8 cellular contexts compared by ENCODE assay signal in the genomic region with DNA sequence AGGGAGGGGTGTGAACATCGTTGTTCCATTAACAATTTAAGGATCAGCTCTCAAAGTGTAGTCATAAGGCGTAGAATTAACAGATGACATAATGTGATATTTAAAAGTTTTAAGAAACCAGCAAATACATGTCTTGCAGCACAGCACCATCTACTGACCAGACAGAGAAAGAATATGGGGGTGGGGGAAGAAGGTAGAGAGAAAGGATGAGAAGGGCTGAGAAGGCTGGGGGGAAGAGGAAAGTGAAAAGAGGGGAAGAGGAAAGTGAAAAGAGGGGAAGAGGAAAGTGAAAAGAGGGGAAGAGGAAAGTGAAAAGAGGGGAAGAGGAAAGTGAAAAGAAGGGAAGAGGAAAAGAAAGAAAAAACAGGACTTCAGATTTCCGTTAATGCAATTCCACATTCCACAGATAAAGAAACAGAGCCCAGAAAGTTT.
A peak's percentile ranks its signal among the peaks of the same experiment; 100 is the strongest.
DNase-seq lines count a peak whose midpoint lies in the region; ATAC-seq, FAIRE-seq and TF ChIP-seq lines count a peak whose summit lies in the region.

No MANE protein-coding gene starts in this region.

- H2AFZ ChIP-seq in Loucy (ENCODE audit: low read length) = no peak overlapping the region
- no peak overlapping the region for H2AFZ ChIP-seq in osteoblast (ENCODE audit: low read length)

- H3K36me3 ChIP-seq in cardiac muscle cell (no peaks in the 10 kb centered on the region), Loucy (ENCODE audit: insufficient read depth, low read length) (no peaks in the 10 kb centered on the region), osteoblast (ENCODE audit: insufficient read depth, low read length) (no peaks in the 10 kb centered on the region)

- H4K20me1 ChIP-seq in Loucy (ENCODE audit: insufficient read depth, low read length, poor library complexity, severe bottlenecking) = no peaks in the 10 kb centered on the region
- no peaks in the 10 kb centered on the region for H4K20me1 ChIP-seq in osteoblast (ENCODE audit: insufficient read depth, low read length)

- H3K9me2 ChIP-seq in Loucy (replicated peaks; ENCODE audit: low read depth, low read length) = no peaks in the 10 kb centered on the region

- no peak overlapping the region for H3K27ac ChIP-seq in cardiac muscle cell
- H3K27ac ChIP-seq in osteoblast (ENCODE audit: low read depth, low read length) = no peak overlapping the region

- no peak overlapping the region for H3K4me2 ChIP-seq in Loucy (ENCODE audit: low read depth, low read length, poor library complexity, severe bottlenecking)
- H3K4me2 ChIP-seq in osteoblast (ENCODE audit: insufficient read depth, low read length) = no peak overlapping the region

- H3K9ac ChIP-seq in Loucy (ENCODE audit: low read depth, low read length, poor library complexity, severe bottlenecking) = no peak overlapping the region

- H3K4me1 ChIP-seq in cardiac muscle cell (ENCODE audit: low read depth) (no peaks in the 10 kb centered on the region), Loucy (ENCODE audit: insufficient read depth, low read length, poor library complexity, severe bottlenecking) (no peaks in the 10 kb centered on the region), osteoblast (ENCODE audit: insufficient read depth, low read length) (peaks cover 15% of the 10 kb centered on the region)

- H3K79me2 ChIP-seq in Loucy (ENCODE audit: insufficient read depth, low read length) (no peaks in the 10 kb centered on the region), osteoblast (ENCODE audit: insufficient read depth, low read length) (no peaks in the 10 kb centered on the region)

- no peaks in the 10 kb centered on the region for H3F3A ChIP-seq in Loucy (ENCODE audit: low read depth)

- H3K9me3 ChIP-seq in cardiac muscle cell (ENCODE audit: low read depth) (no peaks in the 10 kb centered on the region), Loucy (ENCODE audit: insufficient read depth, low read depth, low read length) (no peaks in the 10 kb centered on the region), osteoblast (ENCODE audit: low read depth, low read length) (no peaks in the 10 kb centered on the region)

- H3K4me3 ChIP-seq in cardiac muscle cell (no peak overlapping the region), Loucy (ENCODE audit: low read length, poor library complexity, severe bottlenecking) (no peak overlapping the region), osteoblast (ENCODE audit: insufficient read depth, low read length) (no peak overlapping the region)

- no peaks in the 10 kb centered on the region for H3K27me3 ChIP-seq in cardiac muscle cell
- no peaks in the 10 kb centered on the region for H3K27me3 ChIP-seq in Loucy (ENCODE audit: insufficient read depth, low read length, poor library complexity, severe bottlenecking)
- H3K27me3 ChIP-seq in osteoblast (ENCODE audit: insufficient read depth, low read length) = no peaks in the 10 kb centered on the region

- peak; percentile 52 to 81 for DNase-seq in cardiac muscle cell (ENCODE audit: low read depth in 1 of 2, low spot score in 1 of 2)
- no peak for DNase-seq in Right ventricle myocardium inferior (ENCODE audit: missing footprints)
- DNase-seq in RCC 7860 (ENCODE audit: low spot score) = peak; percentile 31
- DNase-seq in erythroblast (lab: John Stamatoyannopoulos, UW) = peak; percentile 1 to 26
- DNase-seq in osteoblast (ENCODE audit: insufficient read length, low spot score, missing footprints) = no peak
- no peak for DNase-seq in NK-92 treated with Interleukin-12 subunit alpha and Interleukin-12 subunit beta, amount 100 ng/mL, for 24 hours (lab: John Stamatoyannopoulos, UW)
- no peak for DNase-seq in activated naive CD4-positive, alpha-beta T cell (lab: John Stamatoyannopoulos, UW)

- TF ChIP-seq CTCF in cardiac muscle cell (IDR thresholded peaks at IDR 0.05; ENCODE audit: low read depth, low read length) (peak; percentile 74), Loucy (conservative IDR thresholded peaks at IDR 0.05; ENCODE audit: low read length) (peak; percentile 91), osteoblast (IDR thresholded peaks at IDR 0.05; ENCODE audit: extremely low read depth, low read depth, low read length) (peak; percentile 77)

- peak; percentile 31 for FAIRE-seq in RCC 7860 (lab: Jason Lieb, UNC)

- no peak for TF ChIP-seq POLR2A in erythroblast (IDR thresholded peaks at IDR 0.05; ENCODE audit: low read length)

- intact Hi-C loops in Right ventricle myocardium inferior (cut with DNase I) = loop anchor here (10.0 kb wide), 1 partner anchor 1025 kb away; no protein-coding TSS in a partner anchor

- no peak for ATAC-seq in Right ventricle myocardium inferior

Comparison
In these comparisons a context has a peak if more than half of its experiments do, and no peak if none do; other contexts are left out.
1. DNase-seq: peak in cardiac muscle cell (2 of 2), RCC 7860 (single experiment) and erythroblast (2 of 2); none in Right ventricle myocardium inferior (single experiment), osteoblast (single experiment), NK-92 treated with Interleukin-12 subunit alpha and Interleukin-12 subunit beta, amount 100 ng/mL, for 24 hours (single experiment) and activated naive CD4-positive, alpha-beta T cell (0 of 4).
2. Peak in every context shown above with its lines, with median percentiles within 50 percentile points of each other: CTCF ChIP-seq.